In genomic region chr21:37578471-37579126, GRCh38 we compare ENCODE assay signal across 9 cellular contexts.
"Had no signal": no experiment of that assay in that cellular context is flagged by ENCODE, and none has a peak within 500 bp of the region (broad histone marks: within the 10 kb centered on the region; RNA-seq: fewer than 3 reads in every experiment).

No MANE protein-coding gene starts in this region.

- H3K4me3 ChIP-seq: GM23248, GM23338, HAP-1 had no signal

- ATAC-seq: GM23338, HCT116 had no signal

- H3K36me3 ChIP-seq: HAP-1 had no signal

- H3K27ac ChIP-seq: GM23248 had no signal

- H3K9me3 ChIP-seq: HAP-1 had no signal

- H3K4me1 ChIP-seq: HAP-1 had no signal

- DNase-seq: GM23248, GOT3, H7, H9, HCEC 1CT, HFFc6 had no signal
